8 cellular contexts compared by ENCODE assay signal in genomic region chr12:93741741-93742085, GRCh38.
DNase-seq lines count a peak whose midpoint lies in the region; ATAC-seq and TF ChIP-seq lines count a peak whose summit lies in the region.

No MANE protein-coding gene starts in this region.

- ATAC-seq in GM18909 (IDR thresholded peaks at IDR 0.05; ENCODE audit: poor library complexity, unreplicated experiment), result peak; percentile 26
- ATAC-seq in HG03378 (IDR thresholded peaks at IDR 0.05; ENCODE audit: unreplicated experiment), result peak; percentile 19
- ATAC-seq in foreskin keratinocyte, result peak; percentile 27

- H3K4me1 Mint-ChIP-seq in activated CD4-positive, alpha-beta memory T cell treated with anti-CD3 and anti-CD28 coated beads for 36 hours (ENCODE audit: low read depth), result peaks cover 35% of the 10 kb centered on the region
- peaks cover 23% of the 10 kb centered on the region for H3K4me1 Mint-ChIP-seq in osteocyte (ENCODE audit: unreplicated experiment)

- H3K4me1 ChIP-seq in foreskin keratinocyte, result peaks cover 22% of the 10 kb centered on the region

- no peaks in the 10 kb centered on the region for H3K36me3 Mint-ChIP-seq in activated CD4-positive, alpha-beta memory T cell treated with anti-CD3 and anti-CD28 coated beads for 36 hours
- peaks cover 2% of the 10 kb centered on the region for H3K36me3 Mint-ChIP-seq in osteocyte (ENCODE audit: unreplicated experiment)

- H3K27me3 ChIP-seq in foreskin keratinocyte, result no peaks in the 10 kb centered on the region

- POLR2A ChIA-PET in activated CD4-positive, alpha-beta memory T cell treated with anti-CD3 and anti-CD28 coated beads for 36 hours (lab: Charles Lee), result no interaction called here

- no peaks in the 10 kb centered on the region for H3K27me3 Mint-ChIP-seq in activated CD4-positive, alpha-beta memory T cell treated with anti-CD3 and anti-CD28 coated beads for 36 hours
- no peaks in the 10 kb centered on the region for H3K27me3 Mint-ChIP-seq in osteocyte (ENCODE audit: unreplicated experiment)

- DNase-seq in AG08396 (ENCODE audit: low spot score), result peak; percentile 33
- peak; percentile 25 for DNase-seq in activated CD4-positive, alpha-beta memory T cell treated with anti-CD3 and anti-CD28 coated beads for 36 hours
- peak in 1 of 2 donors; percentile 17 for DNase-seq in foreskin keratinocyte
- DNase-seq in osteocyte (ENCODE audit: extremely low spot score, unreplicated experiment), result no peak
- DNase-seq in NCI-H1048 (lab: John Stamatoyannopoulos, UW), result no peak
- no peak for DNase-seq in superior temporal gyrus (ENCODE audit: extremely low spot score)

- H3K4me3 Mint-ChIP-seq in activated CD4-positive, alpha-beta memory T cell treated with anti-CD3 and anti-CD28 coated beads for 36 hours, result peak overlapping the region; percentile 74
- peak overlapping the region; percentile 83 for H3K4me3 Mint-ChIP-seq in osteocyte (ENCODE audit: unreplicated experiment)

- H3K27ac Mint-ChIP-seq in activated CD4-positive, alpha-beta memory T cell treated with anti-CD3 and anti-CD28 coated beads for 36 hours, result peak overlapping the region; percentile 81
- peak overlapping the region; percentile 90 for H3K27ac Mint-ChIP-seq in osteocyte (ENCODE audit: unreplicated experiment)

- CTCF ChIA-PET in activated CD4-positive, alpha-beta memory T cell treated with anti-CD3 and anti-CD28 coated beads for 36 hours (lab: Charles Lee), result interaction anchor here (1.0 to 3.0 kb wide), 12 partner anchors 18 to 755 kb away, joined by 3 to 30 read pairs (median 3); partner anchors contain the start of gene SOCS2

- peak overlapping the region; percentile 73 for H3K27ac ChIP-seq in foreskin keratinocyte

- no peak for TF ChIP-seq CTCF in foreskin keratinocyte (conservative IDR thresholded peaks at IDR 0.05)
- TF ChIP-seq CTCF in osteocyte (IDR thresholded peaks at IDR 0.05), result no peak

- no peaks in the 10 kb centered on the region for H3K9me3 Mint-ChIP-seq in activated CD4-positive, alpha-beta memory T cell treated with anti-CD3 and anti-CD28 coated beads for 36 hours
- no peaks in the 10 kb centered on the region for H3K9me3 Mint-ChIP-seq in osteocyte (ENCODE audit: unreplicated experiment)

- intact Hi-C loops in activated CD4-positive, alpha-beta memory T cell treated with anti-CD3 and anti-CD28 coated beads for 36 hours (cut with micrococcal nuclease), result loop anchor here (1.0 to 5.0 kb wide), 5 partner anchors 41 to 239 kb away; partner anchors contain the start of gene CRADD

Comparison
In these comparisons a context has a peak if more than half of its experiments do, and no peak if none do; other contexts are left out.
1. DNase-seq: peak in AG08396 (single experiment) and activated CD4-positive, alpha-beta memory T cell treated with anti-CD3 and anti-CD28 coated beads for 36 hours (single experiment); none in osteocyte (single experiment), NCI-H1048 (single experiment) and superior temporal gyrus (single experiment).
2. Peak in every context shown above with its lines, with median percentiles within 50 percentile points of each other: ATAC-seq.